In genomic region chr7:92747041-92747835, GRCh38 we compare ENCODE assay signal across 17 cellular contexts.
DNase-seq lines count a peak whose midpoint lies in the region; ATAC-seq and TF ChIP-seq lines count a peak whose summit lies in the region.
"Had no signal": no experiment of that assay in that cellular context is flagged by ENCODE, and none has a peak within 500 bp of the region (broad histone marks: within the 10 kb centered on the region; RNA-seq: fewer than 3 reads in every experiment).

No MANE protein-coding gene starts in this region.

- H3K27ac Mint-ChIP-seq in activated T-helper 2 cell treated with anti-CD3 and anti-CD28 coated beads, Interferon-gamma antibody, Interleukin-2, Interleukin-4, amounts not matched to agents 10 μg/mL and 5 μg/mL and 100 μg/mL, durations not matched to agents 14 hours and 24 hours and 36 hours, result peak overlapping the region; percentile 3

- H3K27me3 ChIP-seq in DND-41 (ENCODE audit: insufficient read depth, low read length, poor library complexity) (no peaks in the 10 kb centered on the region), thyroid gland (no peaks in the 10 kb centered on the region)
- H3K27me3 ChIP-seq: hepatocyte had no signal

- peak overlapping the region; percentile 64 for H3K27ac ChIP-seq in DND-41 (ENCODE audit: low read length)
- no peak overlapping the region for H3K27ac ChIP-seq in thyroid gland
- H3K27ac ChIP-seq: hepatocyte, skin epidermis had no signal

- H3K27me3 Mint-ChIP-seq in activated T-helper 2 cell treated with anti-CD3 and anti-CD28 coated beads, Interferon-gamma antibody, Interleukin-2, Interleukin-4, amounts not matched to agents 10 μg/mL and 5 μg/mL and 100 μg/mL, durations not matched to agents 14 hours and 24 hours and 36 hours (ENCODE audit: low read depth), result no peaks in the 10 kb centered on the region
- H3K27me3 Mint-ChIP-seq: CD8-positive, alpha-beta memory T cell had no signal

- H3K79me2 ChIP-seq in DND-41 (ENCODE audit: insufficient read depth, low read length), result peaks cover 100% of the 10 kb centered on the region

- ATAC-seq in DND-41 (ENCODE audit: insufficient read depth, low read depth) (no peak), HG03108 (IDR thresholded peaks at IDR 0.05; ENCODE audit: unreplicated experiment) (no peak), sciatic nerve (no peak)
- ATAC-seq: left ventricle myocardium superior had no signal

- TF ChIP-seq POLR2A in thyroid gland (IDR thresholded peaks at IDR 0.05), result no peak

- no peak for TF ChIP-seq CTCF in DND-41 (IDR thresholded peaks at IDR 0.05; ENCODE audit: borderline replicate concordance, extremely low read depth, low read length, poor library complexity, severe bottlenecking)
- TF ChIP-seq CTCF in thyroid gland (IDR thresholded peaks at IDR 0.05), result no peak

- no peak overlapping the region for H2AFZ ChIP-seq in DND-41 (ENCODE audit: low read depth, low read length)
- H2AFZ ChIP-seq: hepatocyte had no signal

- peaks cover 79% of the 10 kb centered on the region for H3K36me3 Mint-ChIP-seq in activated T-helper 2 cell treated with anti-CD3 and anti-CD28 coated beads, Interferon-gamma antibody, Interleukin-2, Interleukin-4, amounts not matched to agents 10 μg/mL and 5 μg/mL and 100 μg/mL, durations not matched to agents 14 hours and 24 hours and 36 hours (ENCODE audit: low read depth)

- WGBS in thyroid gland, 2 donors, result 88 to 89% methylated on average over 3 of the region's 3 CpGs

- peaks cover 89% of the 10 kb centered on the region for H3K4me1 ChIP-seq in DND-41 (ENCODE audit: insufficient read depth, low read length)
- peaks cover 0 to under 1% of the 10 kb centered on the region in 2 donors for H3K4me1 ChIP-seq in thyroid gland

- DNase-seq in DND-41 (no peak), HT1080 (ENCODE audit: low read depth) (peak; percentile 72), kidney glomerular epithelial cell (lab: John Stamatoyannopoulos, UW) (peak; percentile 85), NCI-H128 (lab: John Stamatoyannopoulos, UW; ENCODE audit: unreplicated experiment) (no peak), sciatic nerve (ENCODE audit: low spot score) (no peak), thyroid gland (no peak)
- DNase-seq in activated T-helper 2 cell treated with anti-CD3 and anti-CD28 coated beads, Interferon-gamma antibody, Interleukin-2, Interleukin-4, amounts not matched to agents 10 μg/mL and 5 μg/mL and 100 μg/mL, durations not matched to agents 14 hours and 24 hours and 36 hours (ENCODE audit: low spot score), result no peak
- DNase-seq: activated CD4-positive, alpha-beta T cell treated with anti-CD3 and anti-CD28 coated beads, Interleukin-2, amount 50 U/mL, for 1 hour; activated gamma-delta T cell; CD8-positive, alpha-beta memory T cell; central memory CD4-positive, alpha-beta T cell; left ventricle myocardium superior; OCI-M1; substantia nigra had no signal

- no peak overlapping the region for H3K4me3 Mint-ChIP-seq in activated T-helper 2 cell treated with anti-CD3 and anti-CD28 coated beads, Interferon-gamma antibody, Interleukin-2, Interleukin-4, amounts not matched to agents 10 μg/mL and 5 μg/mL and 100 μg/mL, durations not matched to agents 14 hours and 24 hours and 36 hours (ENCODE audit: low read depth)
- H3K4me3 Mint-ChIP-seq: CD8-positive, alpha-beta memory T cell had no signal

- peaks cover 91% of the 10 kb centered on the region for H3K36me3 ChIP-seq in DND-41 (ENCODE audit: insufficient read depth, low read length)
- no peaks in the 10 kb centered on the region for H3K36me3 ChIP-seq in thyroid gland

- no peak overlapping the region for H3K4me2 ChIP-seq in DND-41 (ENCODE audit: insufficient read depth, low read length)
- H3K4me2 ChIP-seq: hepatocyte had no signal

- no peak overlapping the region for H3K9ac ChIP-seq in DND-41 (ENCODE audit: low read depth, low read length)

- peaks cover 49% of the 10 kb centered on the region for H3K4me1 Mint-ChIP-seq in activated T-helper 2 cell treated with anti-CD3 and anti-CD28 coated beads, Interferon-gamma antibody, Interleukin-2, Interleukin-4, amounts not matched to agents 10 μg/mL and 5 μg/mL and 100 μg/mL, durations not matched to agents 14 hours and 24 hours and 36 hours (ENCODE audit: low read depth)

- intact Hi-C loops in activated T-helper 2 cell treated with anti-CD3 and anti-CD28 coated beads, Interferon-gamma antibody, Interleukin-2, Interleukin-4, amounts not matched to agents 10 μg/mL and 5 μg/mL and 100 μg/mL, durations not matched to agents 14 hours and 24 hours and 36 hours (cut with micrococcal nuclease), result no loop called here
- intact Hi-C loops in sciatic nerve (cut with DNase I), result no loop called here
- intact Hi-C loops in thyroid gland (cut with DNase I), result no loop called here

- H3K4me3 ChIP-seq in DND-41 (ENCODE audit: low read depth in 1 of 2, low read length in 2 of 2) (no peak overlapping the region), thyroid gland (replicated peaks in 1 of 3) (no peak overlapping the region)
- H3K4me3 ChIP-seq: hepatocyte, skin epidermis had no signal

- no peaks in the 10 kb centered on the region for H3K9me3 ChIP-seq in DND-41 (ENCODE audit: insufficient read depth, low read length, severe bottlenecking)
- H3K9me3 ChIP-seq in thyroid gland, result no peaks in the 10 kb centered on the region

- H4K20me1 ChIP-seq in DND-41 (ENCODE audit: insufficient read depth, low read length), result no peaks in the 10 kb centered on the region

- H3K9me3 Mint-ChIP-seq in activated T-helper 2 cell treated with anti-CD3 and anti-CD28 coated beads, Interferon-gamma antibody, Interleukin-2, Interleukin-4, amounts not matched to agents 10 μg/mL and 5 μg/mL and 100 μg/mL, durations not matched to agents 14 hours and 24 hours and 36 hours, result peaks cover 16% of the 10 kb centered on the region
- H3K9me3 Mint-ChIP-seq: CD8-positive, alpha-beta memory T cell had no signal

Comparison
In these comparisons a context has a peak if more than half of its experiments do, and no peak if none do; other contexts are left out.
1. DNase-seq: peak in HT1080 (single experiment) and kidney glomerular epithelial cell (single experiment); none in DND-41 (single experiment), activated T-helper 2 cell treated with anti-CD3 and anti-CD28 coated beads, Interferon-gamma antibody, Interleukin-2, Interleukin-4, amounts not matched to agents 10 μg/mL and 5 μg/mL and 100 μg/mL, durations not matched to agents 14 hours and 24 hours and 36 hours (single experiment), NCI-H128 (single experiment), sciatic nerve (single experiment) and thyroid gland (0 of 2).